Comparison of ENCODE assay signal across 8 cellular contexts in genomic region chr20:38167851-38168760, GRCh38. TPM values are rescaled to one million over a fixed set of nuclear protein-coding genes. Genes with fewer than 3 reads are reported as not detected.
DNase-seq lines count a peak whose midpoint lies in the region; ATAC-seq and TF ChIP-seq lines count a peak whose summit lies in the region.

No MANE protein-coding gene starts in this region.

- no peak overlapping the region for H3K27ac Mint-ChIP-seq in activated naive CD4-positive, alpha-beta T cell treated with anti-CD3 and anti-CD28 coated beads for 36 hours
- H3K27ac Mint-ChIP-seq in T-helper 17 cell = no peak overlapping the region

- H3K9me2 ChIP-seq in GM23248 (ENCODE audit: insufficient read depth) = no peaks in the 10 kb centered on the region

- DNase-seq in GM23248 (peak; percentile 89), RWPE1 (ENCODE audit: low spot score) (peak; percentile 92), fibroblast of villous mesenchyme (ENCODE audit: low read depth) (peak; percentile 98), retinal pigment epithelial cell (ENCODE audit: low read depth) (peak; percentile 68), T-helper 17 cell (no peak)
- no peak for DNase-seq in activated naive CD4-positive, alpha-beta T cell treated with anti-CD3 and anti-CD28 coated beads for 36 hours
- DNase-seq in central memory CD4-positive, alpha-beta T cell = no peak

- H3K9ac ChIP-seq in GM23248 = peak overlapping the region; percentile 32

- H3K27ac ChIP-seq in GM23248 (peak overlapping the region; percentile 77), RWPE1 (peak overlapping the region; percentile 86)

- 12 to 20% methylated on average over 7 of the region's 7 CpGs for WGBS in GM23248 (ENCODE audit: low coverage in 1 of 2, low lambda C conversion rate in 2 of 2, missing lambda C conversion rate in 2 of 2), 2 experiments

- H3K4me3 ChIP-seq in GM23248 (no peak overlapping the region), fibroblast of villous mesenchyme (ENCODE audit: low read depth, low read length) (no peak overlapping the region), retinal pigment epithelial cell (ENCODE audit: low read length) (no peak overlapping the region)

- no peaks in the 10 kb centered on the region for H4K20me1 ChIP-seq in GM23248 (ENCODE audit: insufficient read depth)

- no peaks in the 10 kb centered on the region for H3K36me3 ChIP-seq in GM23248 (ENCODE audit: low read depth)

- peaks cover 5% of the 10 kb centered on the region for H3K4me1 Mint-ChIP-seq in activated naive CD4-positive, alpha-beta T cell treated with anti-CD3 and anti-CD28 coated beads for 36 hours (ENCODE audit: low read depth)
- H3K4me1 Mint-ChIP-seq in T-helper 17 cell = peaks cover 15% of the 10 kb centered on the region

- CTCF ChIA-PET in RWPE1 (lab: Yijun Ruan, JAX) = interaction anchor here (0.5 to 5.7 kb wide), 8 partner anchors 18 to 1677 kb away, joined by 3 to 47 read pairs (median 4); no protein-coding TSS in a partner anchor
- CTCF ChIA-PET in activated naive CD4-positive, alpha-beta T cell treated with anti-CD3 and anti-CD28 coated beads for 36 hours (lab: Charles Lee) = interaction anchor here (0.7 to 1.1 kb wide), 2 partner anchors 39 to 53 kb away, joined by 3 to 4 read pairs; no protein-coding TSS in a partner anchor

- H3K4me1 ChIP-seq in GM23248 (ENCODE audit: insufficient read depth) = peaks cover 44% of the 10 kb centered on the region

- ATAC-seq in HG02763 (IDR thresholded peaks at IDR 0.05; ENCODE audit: unreplicated experiment) = no peak
- no peak for ATAC-seq in T-helper 17 cell

- H3K27me3 Mint-ChIP-seq in activated naive CD4-positive, alpha-beta T cell treated with anti-CD3 and anti-CD28 coated beads for 36 hours (ENCODE audit: low read depth) = peaks cover 24% of the 10 kb centered on the region
- H3K27me3 Mint-ChIP-seq in T-helper 17 cell = peaks cover 37% of the 10 kb centered on the region

- H3K9me3 Mint-ChIP-seq in activated naive CD4-positive, alpha-beta T cell treated with anti-CD3 and anti-CD28 coated beads for 36 hours = no peaks in the 10 kb centered on the region

- POLR2A ChIA-PET in RWPE1 (lab: Yijun Ruan, JAX; ENCODE audit: low non-redundant PET) = no interaction called here

- H3K36me3 Mint-ChIP-seq in activated naive CD4-positive, alpha-beta T cell treated with anti-CD3 and anti-CD28 coated beads for 36 hours (ENCODE audit: low read depth) = no peaks in the 10 kb centered on the region
- H3K36me3 Mint-ChIP-seq in T-helper 17 cell (ENCODE audit: low read depth) = no peaks in the 10 kb centered on the region

- H3K27me3 ChIP-seq in GM23248 (replicated peaks; ENCODE audit: insufficient read depth) = no peaks in the 10 kb centered on the region

- no peaks in the 10 kb centered on the region for H3K79me2 ChIP-seq in GM23248 (ENCODE audit: insufficient read depth)

- no peak overlapping the region for H3K4me3 Mint-ChIP-seq in activated naive CD4-positive, alpha-beta T cell treated with anti-CD3 and anti-CD28 coated beads for 36 hours
- no peak overlapping the region for H3K4me3 Mint-ChIP-seq in T-helper 17 cell

- intact Hi-C loops in activated naive CD4-positive, alpha-beta T cell treated with anti-CD3 and anti-CD28 coated beads for 36 hours (cut with micrococcal nuclease) = loop anchor here (5.0 kb wide), 3 partner anchors 96 to 606 kb away; partner anchors contain the start of gene VSTM2L

- H3K4me2 ChIP-seq in GM23248 (ENCODE audit: unreplicated experiment) = peak overlapping the region; percentile 46

- TF ChIP-seq CTCF in RWPE1 (conservative IDR thresholded peaks at IDR 0.05; ENCODE audit: low read depth) = no peak
- no peak for TF ChIP-seq CTCF in fibroblast of villous mesenchyme (IDR thresholded peaks at IDR 0.05; ENCODE audit: insufficient read depth, low read depth, low read length)
- no peak for TF ChIP-seq CTCF in retinal pigment epithelial cell (conservative IDR thresholded peaks at IDR 0.05; ENCODE audit: low read depth, low read length)

- H3F3A ChIP-seq in GM23248 (ENCODE audit: insufficient read depth) = peaks cover 50% of the 10 kb centered on the region

- H3K9me3 ChIP-seq in GM23248 (ENCODE audit: low read depth) (no peaks in the 10 kb centered on the region), T-helper 17 cell (ENCODE audit: control insufficient read depth, low read length, poor library complexity, severe bottlenecking) (no peaks in the 10 kb centered on the region)

- H2AFZ ChIP-seq in GM23248 = no peak overlapping the region

- in situ Hi-C loops in GM23248 (cut with MboI) = loop anchor here (10.0 kb wide), 1 partner anchor 93 kb away; no protein-coding TSS in a partner anchor

RNA-seq across cellular contexts. Expression of gene TGM2, which starts 3.0 kb away (rescaled TPM):
- total RNA-seq in GM23248 (2014; rRNA removed; shearing (Covaris generic)) = 311 and 339 TPM in 2 replicates
- polyA plus RNA-seq in GM23248 (2016; fragmentation: Nextera tagmentation; extraction: Ambion mirVana) = 254 and 269 TPM in 2 replicates
- total RNA-seq in fibroblast of villous mesenchyme (1,041 and 2,020 TPM in 2 replicates), T-helper 17 cell (under 1 TPM; 0.37 to 0.76 TPM)
- total RNA-seq in activated naive CD4-positive, alpha-beta T cell treated with anti-CD3 and anti-CD28 coated beads for 36 hours = not detected

Comparison
In these comparisons a context has a peak if more than half of its experiments do, and no peak if none do; other contexts are left out.
1. DNase-seq: peak in GM23248 (single experiment), RWPE1 (single experiment), fibroblast of villous mesenchyme (single experiment) and retinal pigment epithelial cell (single experiment); none in activated naive CD4-positive, alpha-beta T cell treated with anti-CD3 and anti-CD28 coated beads for 36 hours (single experiment), central memory CD4-positive, alpha-beta T cell (single experiment) and T-helper 17 cell (0 of 3).
2. RNA of gene TGM2, which starts 3.0 kb away (total RNA-seq): 1,041 to 2,020 TPM in fibroblast of villous mesenchyme and 311 to 339 TPM in GM23248; 0.37 to 0.76 TPM in T-helper 17 cell and not detected in activated naive CD4-positive, alpha-beta T cell treated with anti-CD3 and anti-CD28 coated beads for 36 hours; every median in the first group is over 100 times any median in the second.